9 cellular contexts compared by ENCODE assay signal in genomic region chr2:218883491-218884490, GRCh38. TPM values are rescaled to one million over a fixed set of nuclear protein-coding genes. Genes with fewer than 3 reads are reported as not detected.
DNase-seq lines count a peak whose midpoint lies in the region; ATAC-seq and TF ChIP-seq lines count a peak whose summit lies in the region.
"Had no signal": no experiment of that assay in that cellular context is flagged by ENCODE, and none has a peak within 500 bp of the region (broad histone marks: within the 10 kb centered on the region; RNA-seq: fewer than 3 reads in every experiment).

No MANE protein-coding gene starts in this region.

- ATAC-seq in activated T-cell treated with anti-CD3 and anti-CD28 coated beads, Interleukin-2, amount 50 U/mL, for 72 hours (replicated peaks in 1 of 2), result peak; percentile 28 to 36
- no peak for ATAC-seq in GM21526 (IDR thresholded peaks at IDR 0.05; ENCODE audit: low FRiP score, unreplicated experiment)

- WGBS in transverse colon (ENCODE audit: low coverage in 1 of 2), 2 donors, result 11% methylated on average over 68 of the region's 89 CpGs; no CpG with 5 or more reads in 1 of the 2 donors

- in situ Hi-C loops in transverse colon (cut with MboI; ENCODE audit: low pct_ligation_motif_present in 1 of 4, low pct_unique_long_range_greater_than_20kb in 1 of 4, low sequenced_read_pairs in 3 of 4), result no loop called here

- peaks cover 63% of the 10 kb centered on the region for H3K27me3 ChIP-seq in transverse colon

- peaks cover 50% of the 10 kb centered on the region for H3K4me1 Mint-ChIP-seq in activated T-cell treated with anti-CD3 and anti-CD28 coated beads, Interleukin-2, amount 50 U/mL, for 72 hours (ENCODE audit: low read depth)

- no peak for TF ChIP-seq EP300 in transverse colon (IDR thresholded peaks at IDR 0.05; ENCODE audit: low read depth)

- peaks cover 5 to 31% (median 24%) of the 10 kb centered on the region in 4 donors for H3K4me1 ChIP-seq in transverse colon

- H3K36me3 ChIP-seq in transverse colon, result no peaks in the 10 kb centered on the region

- peak overlapping the region; percentile 26 to 49 (median 33) for H3K4me3 ChIP-seq in transverse colon

- intact Hi-C loops in transverse colon (cut with DNase I; ENCODE audit: low total_unique reads), result no loop called here

- H3K9me3 Mint-ChIP-seq in activated T-cell treated with anti-CD3 and anti-CD28 coated beads, Interleukin-2, amount 50 U/mL, for 72 hours, result no peaks in the 10 kb centered on the region

- H3K27ac ChIP-seq in transverse colon, result peak overlapping the region in 3 of 4 donors; percentile 35 to 73 (median 50)

- no peak for TF ChIP-seq CTCF in transverse colon (IDR thresholded peaks at IDR 0.05)

- peak; percentile 83 for DNase-seq in activated effector memory CD4-positive, alpha-beta T cell treated with anti-CD3 and anti-CD28 coated beads, Interleukin-2, amount 50 U/mL, for 16 hours
- no peak for DNase-seq in activated effector memory CD4-positive, alpha-beta T cell treated with Interleukin-2 at 50 U/mL for 16 hours
- DNase-seq in activated T-cell treated with anti-CD3 and anti-CD28 coated beads, Interleukin-2, amount 50 U/mL, for 72 hours, result no peak
- DNase-seq in iris pigment epithelial cell (ENCODE audit: low read depth), result peak; percentile 16
- peak; percentile 44 for DNase-seq in transverse colon
- DNase-seq in superior temporal gyrus (ENCODE audit: extremely low spot score), result no peak
- DNase-seq in kidney glomerular epithelial cell (lab: John Stamatoyannopoulos, UW), result no peak

- H3K27ac Mint-ChIP-seq in activated T-cell treated with anti-CD3 and anti-CD28 coated beads, Interleukin-2, amount 50 U/mL, for 72 hours, result no peak overlapping the region

- peaks cover 0 to 1% of the 10 kb centered on the region in 2 donors for H3K36me3 Mint-ChIP-seq in activated T-cell treated with anti-CD3 and anti-CD28 coated beads, Interleukin-2, amount 50 U/mL, for 72 hours (ENCODE audit: insufficient read depth in 2 of 2)

- H3K4me3 Mint-ChIP-seq in activated T-cell treated with anti-CD3 and anti-CD28 coated beads, Interleukin-2, amount 50 U/mL, for 72 hours, result peak overlapping the region; percentile 13 to 70

- TF ChIP-seq POLR2A in transverse colon (IDR thresholded peaks at IDR 0.05), result no peak

- H3K27me3 Mint-ChIP-seq in activated T-cell treated with anti-CD3 and anti-CD28 coated beads, Interleukin-2, amount 50 U/mL, for 72 hours (ENCODE audit: low read depth), result peaks cover 36% of the 10 kb centered on the region

- no peaks in the 10 kb centered on the region for H3K9me3 ChIP-seq in transverse colon

RNA-seq across cellular contexts. Expression of gene WNT10A, which starts 3.1 kb away (rescaled TPM):
- total RNA-seq in activated T-cell treated with anti-CD3 and anti-CD28 coated beads, Interleukin-2, amount 50 U/mL, for 72 hours, result 1 to 10 TPM; 3.4 to 8.6 TPM
- total RNA-seq in transverse colon, result 1 to 10 TPM in 1 of 4 donors, under 1 TPM in 1, not detected in 2; 0.27 to 1.6 TPM

RNA-seq across cellular contexts. Expression of gene WNT6, which starts 24.2 kb away (rescaled TPM):
- under 1 TPM; 0.19 TPM for total RNA-seq in activated T-cell treated with anti-CD3 and anti-CD28 coated beads, Interleukin-2, amount 50 U/mL, for 72 hours
- 100 to 1,000 TPM in 1 of 4 donors, 1 to 10 TPM in 1, under 1 TPM in 1, not detected in 1; 0.82 to 164 (median 1.7) TPM for total RNA-seq in transverse colon
- total RNA-seq: SK-MEL-5 had no signal

RNA-seq across cellular contexts. Expression of gene PRKAG3, which starts 52.2 kb away (rescaled TPM):
- not detected for total RNA-seq in activated T-cell treated with anti-CD3 and anti-CD28 coated beads, Interleukin-2, amount 50 U/mL, for 72 hours
- total RNA-seq in transverse colon, result not detected
- total RNA-seq: SK-MEL-5 had no signal

Comparison
In these comparisons a context has a peak if more than half of its experiments do, and no peak if none do; other contexts are left out.
1. DNase-seq: peak in activated effector memory CD4-positive, alpha-beta T cell treated with anti-CD3 and anti-CD28 coated beads, Interleukin-2, amount 50 U/mL, for 16 hours (single experiment), iris pigment epithelial cell (single experiment) and transverse colon (single experiment); none in activated effector memory CD4-positive, alpha-beta T cell treated with Interleukin-2 at 50 U/mL for 16 hours (single experiment), activated T-cell treated with anti-CD3 and anti-CD28 coated beads, Interleukin-2, amount 50 U/mL, for 72 hours (0 of 2), superior temporal gyrus (single experiment) and kidney glomerular epithelial cell (single experiment).